Comparison of ENCODE assay signal across 8 cellular contexts in the genomic region with DNA sequence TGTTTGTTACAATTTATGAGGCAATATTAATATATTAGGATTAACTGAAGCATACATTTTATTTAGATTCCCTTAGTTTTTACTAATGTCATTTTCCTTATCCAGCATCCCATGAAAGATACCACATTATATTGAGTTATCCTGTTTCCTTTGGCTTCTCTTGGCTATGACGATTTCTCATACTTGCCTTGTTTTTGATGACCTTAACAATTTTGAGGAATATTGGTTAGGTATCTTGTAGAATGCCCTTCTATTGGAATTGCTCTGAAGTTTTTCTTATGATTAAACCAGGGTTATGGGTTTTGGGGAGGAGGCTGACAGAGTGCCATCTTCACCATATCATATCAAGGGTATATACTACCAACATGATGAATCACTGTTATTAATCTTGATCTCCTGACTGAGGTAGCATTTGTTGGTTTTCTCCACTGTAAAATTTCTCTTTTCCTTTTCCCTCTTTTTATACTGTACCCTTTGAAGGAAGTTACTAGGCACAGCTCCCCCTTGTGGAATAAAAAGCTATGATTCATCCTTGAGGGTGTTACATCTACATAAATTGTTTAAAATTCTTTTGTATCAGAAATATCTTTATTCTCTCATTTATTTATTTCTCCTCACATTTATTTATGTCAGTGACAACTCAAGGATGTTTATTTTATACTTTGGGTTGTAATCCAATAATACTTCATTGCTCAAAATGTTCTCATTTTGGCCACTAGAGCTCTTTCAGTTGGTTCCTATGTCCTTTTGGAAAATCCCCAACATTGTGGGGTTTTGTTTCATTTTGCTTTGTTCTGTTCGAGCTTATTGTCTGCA.
DNase-seq lines count a peak whose midpoint lies in the region; ATAC-seq lines count a peak whose summit lies in the region.

No MANE protein-coding gene starts in this region.

- H3K18ac ChIP-seq in mesendoderm (ENCODE audit: low read length) = no peak overlapping the region

- H2BK120ac ChIP-seq in mesendoderm (ENCODE audit: low read depth, low read length) = no peak overlapping the region

- no peaks in the 10 kb centered on the region for H3K79me1 ChIP-seq in mesendoderm (ENCODE audit: low read length)

- no peak overlapping the region for H3K4me3 ChIP-seq in mesendoderm (ENCODE audit: low read length)

- no peak overlapping the region for H2BK15ac ChIP-seq in mesendoderm (replicated peaks; ENCODE audit: low read depth)

- H4K5ac ChIP-seq in mesendoderm (ENCODE audit: low read length) = no peak overlapping the region

- no peak overlapping the region for H3K4me2 ChIP-seq in mesendoderm (ENCODE audit: low read length)

- no peaks in the 10 kb centered on the region for H3K36me3 ChIP-seq in mesendoderm (ENCODE audit: control insufficient read depth, insufficient read depth, low read length)

- H4K8ac ChIP-seq in mesendoderm (ENCODE audit: low read depth, low read length) = no peak overlapping the region

- no peak overlapping the region for H2AK5ac ChIP-seq in mesendoderm (ENCODE audit: low read length)

- no peaks in the 10 kb centered on the region for H3K4me1 ChIP-seq in mesendoderm (ENCODE audit: control insufficient read depth, low read depth, low read length)

- no peak overlapping the region for H3K4me3 Mint-ChIP-seq in activated CD4-positive, alpha-beta T cell treated with anti-CD3 and anti-CD28 coated beads, Interleukin-2, amount 10 ng/mL, durations not matched to agents 24 days and 14 days
- no peak overlapping the region for H3K4me3 Mint-ChIP-seq in stimulated activated effector memory CD8-positive, alpha-beta T cell treated with anti-CD3 and anti-CD28 coated beads, Interleukin-12 subunit alpha, Interleukin-12 subunit beta, amount 100 ng/mL, for 72 hours

- H3K27me3 Mint-ChIP-seq in activated CD4-positive, alpha-beta T cell treated with anti-CD3 and anti-CD28 coated beads, Interleukin-2, amount 10 ng/mL, durations not matched to agents 24 days and 14 days = peaks cover 2% of the 10 kb centered on the region

- no peaks in the 10 kb centered on the region for H3K27me3 ChIP-seq in mesendoderm (ENCODE audit: insufficient read depth, low read length, poor library complexity)

- H3K27ac ChIP-seq in mesendoderm (ENCODE audit: low read depth, low read length) = no peak overlapping the region

- H2BK5ac ChIP-seq in mesendoderm (ENCODE audit: low read length) = no peak overlapping the region

- H3K79me2 ChIP-seq in mesendoderm (ENCODE audit: control insufficient read depth, insufficient read depth, low read length) = no peaks in the 10 kb centered on the region

- H3K4ac ChIP-seq in mesendoderm (ENCODE audit: low read depth, low read length) = no peak overlapping the region

- ATAC-seq in HG03442 (IDR thresholded peaks at IDR 0.05; ENCODE audit: unreplicated experiment) = peak; percentile 62
- no peak for ATAC-seq in stimulated activated effector memory CD8-positive, alpha-beta T cell treated with anti-CD3 and anti-CD28 coated beads, Interleukin-12 subunit alpha, Interleukin-12 subunit beta, amount 100 ng/mL, for 72 hours

- H3K36me3 Mint-ChIP-seq in activated CD4-positive, alpha-beta T cell treated with anti-CD3 and anti-CD28 coated beads, Interleukin-2, amount 10 ng/mL, durations not matched to agents 24 days and 14 days (ENCODE audit: low read depth) = no peaks in the 10 kb centered on the region
- H3K36me3 Mint-ChIP-seq in stimulated activated effector memory CD8-positive, alpha-beta T cell treated with anti-CD3 and anti-CD28 coated beads, Interleukin-12 subunit alpha, Interleukin-12 subunit beta, amount 100 ng/mL, for 72 hours = no peaks in the 10 kb centered on the region

- H3K56ac ChIP-seq in mesendoderm (ENCODE audit: low read length) = no peak overlapping the region

- no peaks in the 10 kb centered on the region for H3K4me1 Mint-ChIP-seq in activated CD4-positive, alpha-beta T cell treated with anti-CD3 and anti-CD28 coated beads, Interleukin-2, amount 10 ng/mL, durations not matched to agents 24 days and 14 days
- H3K4me1 Mint-ChIP-seq in stimulated activated effector memory CD8-positive, alpha-beta T cell treated with anti-CD3 and anti-CD28 coated beads, Interleukin-12 subunit alpha, Interleukin-12 subunit beta, amount 100 ng/mL, for 72 hours = no peaks in the 10 kb centered on the region

- H3K27ac Mint-ChIP-seq in activated CD4-positive, alpha-beta T cell treated with anti-CD3 and anti-CD28 coated beads, Interleukin-2, amount 10 ng/mL, durations not matched to agents 24 days and 14 days = no peak overlapping the region
- no peak overlapping the region for H3K27ac Mint-ChIP-seq in stimulated activated effector memory CD8-positive, alpha-beta T cell treated with anti-CD3 and anti-CD28 coated beads, Interleukin-12 subunit alpha, Interleukin-12 subunit beta, amount 100 ng/mL, for 72 hours

- WGBS in mesendoderm (ENCODE audit: extremely low coverage, insufficient coverage, low lambda C conversion rate) = no CpG with 5 or more reads among the region's 2 CpGs

- H3K9me3 Mint-ChIP-seq in activated CD4-positive, alpha-beta T cell treated with anti-CD3 and anti-CD28 coated beads, Interleukin-2, amount 10 ng/mL, durations not matched to agents 24 days and 14 days = no peaks in the 10 kb centered on the region
- H3K9me3 Mint-ChIP-seq in stimulated activated effector memory CD8-positive, alpha-beta T cell treated with anti-CD3 and anti-CD28 coated beads, Interleukin-12 subunit alpha, Interleukin-12 subunit beta, amount 100 ng/mL, for 72 hours = no peaks in the 10 kb centered on the region

- no peak overlapping the region for H3K9ac ChIP-seq in mesendoderm (ENCODE audit: low read length)

- intact Hi-C loops in activated CD4-positive, alpha-beta T cell treated with anti-CD3 and anti-CD28 coated beads, Interleukin-2, amount 10 ng/mL, durations not matched to agents 24 days and 14 days (cut with micrococcal nuclease) = loop anchor here (1.0 kb wide), 1 partner anchor 432 kb away; no protein-coding TSS in a partner anchor

- DNase-seq in activated CD4-positive, alpha-beta T cell treated with anti-CD3 and anti-CD28 coated beads, Interleukin-2, amount 10 ng/mL, durations not matched to agents 24 days and 14 days = peak; percentile 61
- no peak for DNase-seq in activated CD4-positive, alpha-beta T cell treated with anti-CD3 and anti-CD28 coated beads for 48 hours
- DNase-seq in astrocyte of the hippocampus (ENCODE audit: low read depth, low spot score) (peak; percentile 41), mesendoderm (peak; percentile 37), activated T-cell treated with anti-CD3 and anti-CD28 coated beads for 4 hours (no peak), HuH-7 (ENCODE audit: low spot score) (no peak)
- DNase-seq in stimulated activated effector memory CD8-positive, alpha-beta T cell treated with anti-CD3 and anti-CD28 coated beads, Interleukin-12 subunit alpha, Interleukin-12 subunit beta, amount 100 ng/mL, for 72 hours (ENCODE audit: low spot score in 2 of 2) = no peak

- H3K23ac ChIP-seq in mesendoderm (ENCODE audit: low read length) = no peak overlapping the region

Comparison
In these comparisons a context has a peak if more than half of its experiments do, and no peak if none do; other contexts are left out.
1. DNase-seq: peak in activated CD4-positive, alpha-beta T cell treated with anti-CD3 and anti-CD28 coated beads, Interleukin-2, amount 10 ng/mL, durations not matched to agents 24 days and 14 days (single experiment), astrocyte of the hippocampus (single experiment) and mesendoderm (single experiment); none in activated CD4-positive, alpha-beta T cell treated with anti-CD3 and anti-CD28 coated beads for 48 hours (single experiment), activated T-cell treated with anti-CD3 and anti-CD28 coated beads for 4 hours (single experiment), HuH-7 (single experiment) and stimulated activated effector memory CD8-positive, alpha-beta T cell treated with anti-CD3 and anti-CD28 coated beads, Interleukin-12 subunit alpha, Interleukin-12 subunit beta, amount 100 ng/mL, for 72 hours (0 of 2).